Comparison of ENCODE assay signal across 31 cellular contexts in genomic region chr5:168176941-168177340, GRCh38.
"Had no signal": no experiment of that assay in that cellular context is flagged by ENCODE, and none has a peak within 500 bp of the region (broad histone marks: within the 10 kb centered on the region; RNA-seq: fewer than 3 reads in every experiment).

No MANE protein-coding gene starts in this region.

- H3K4me1 Mint-ChIP-seq: activated B cell treated with CpG ODN at 0.5 μM for 24 hours; activated CD8-positive, alpha-beta memory T cell treated with anti-CD3 and anti-CD28 coated beads, Interleukin-2, amount 10 ng/mL, durations not matched to agents 7 days and 5 days; activated naive CD4-positive, alpha-beta T cell treated with anti-CD3 and anti-CD28 coated beads, Interleukin-2, amount 50 U/mL, for 24 hours; activated naive CD8-positive, alpha-beta T cell treated with anti-CD3 and anti-CD28 coated beads for 36 hours; activated naive CD8-positive, alpha-beta T cell treated with anti-CD3 and anti-CD28 coated beads, Interleukin-2, amount 50 U/mL, for 24 hours; central memory CD8-positive, alpha-beta T cell had no signal

- H3K27ac Mint-ChIP-seq: activated B cell treated with CpG ODN at 0.5 μM for 24 hours; activated CD4-positive, alpha-beta memory T cell treated with anti-CD3 and anti-CD28 coated beads for 36 hours; activated CD8-positive, alpha-beta memory T cell treated with anti-CD3 and anti-CD28 coated beads, Interleukin-2, amount 10 ng/mL, durations not matched to agents 7 days and 5 days; activated CD8-positive, alpha-beta T cell treated with anti-CD3 and anti-CD28 coated beads, Interleukin-2, amount 10 ng/mL, durations not matched to agents 7 days and 5 days; activated naive CD4-positive, alpha-beta T cell treated with anti-CD3 and anti-CD28 coated beads for 36 hours; activated naive CD4-positive, alpha-beta T cell treated with anti-CD3 and anti-CD28 coated beads, Interleukin-2, amount 50 U/mL, for 24 hours; activated naive CD8-positive, alpha-beta T cell treated with anti-CD3 and anti-CD28 coated beads for 36 hours; activated naive CD8-positive, alpha-beta T cell treated with anti-CD3 and anti-CD28 coated beads, Interleukin-2, amount 50 U/mL, for 24 hours; activated T-helper 1 cell treated with anti-CD3 and anti-CD28 coated beads, Interleukin-12 subunit alpha, Interleukin-12 subunit beta, Interleukin-2, Interleukin-4 antibody, amounts not matched to agents 30 ng/mL and 10 ng/mL and 1 ng/mL, durations not matched to agents 14 hours and 24 hours and 36 hours; activated T-helper 2 cell treated with anti-CD3 and anti-CD28 coated beads, Interferon-gamma antibody, Interleukin-2, Interleukin-4, amounts not matched to agents 10 μg/mL and 5 μg/mL and 100 μg/mL, durations not matched to agents 14 hours and 24 hours and 36 hours; dendritic cell treated with granulocyte-macrophage colony-stimulating factor and Interleukin-4, amounts not matched to agents 40 ng/mL and 50 ng/mL, for 4 days; endodermal cell had no signal

- H3K36me3 Mint-ChIP-seq: activated CD4-positive, alpha-beta memory T cell treated with anti-CD3 and anti-CD28 coated beads for 36 hours; activated CD8-positive, alpha-beta memory T cell treated with anti-CD3 and anti-CD28 coated beads, Interleukin-2, amount 10 ng/mL, durations not matched to agents 7 days and 5 days; activated naive CD4-positive, alpha-beta T cell treated with anti-CD3 and anti-CD28 coated beads, Interleukin-2, amount 50 U/mL, for 24 hours; activated naive CD8-positive, alpha-beta T cell treated with anti-CD3 and anti-CD28 coated beads for 36 hours; brain had no signal

- H3K4me3 Mint-ChIP-seq: activated B cell treated with CpG ODN at 0.5 μM for 24 hours; activated CD4-positive, alpha-beta memory T cell treated with anti-CD3 and anti-CD28 coated beads for 36 hours; activated CD8-positive, alpha-beta memory T cell treated with anti-CD3 and anti-CD28 coated beads, Interleukin-2, amount 10 ng/mL, durations not matched to agents 7 days and 5 days; activated CD8-positive, alpha-beta T cell treated with anti-CD3 and anti-CD28 coated beads, Interleukin-2, amount 10 ng/mL, durations not matched to agents 7 days and 5 days; activated naive CD4-positive, alpha-beta T cell treated with anti-CD3 and anti-CD28 coated beads for 36 hours; activated naive CD4-positive, alpha-beta T cell treated with anti-CD3 and anti-CD28 coated beads, Interleukin-2, amount 50 U/mL, for 24 hours; activated naive CD8-positive, alpha-beta T cell treated with anti-CD3 and anti-CD28 coated beads for 36 hours; activated naive CD8-positive, alpha-beta T cell treated with anti-CD3 and anti-CD28 coated beads, Interleukin-2, amount 50 U/mL, for 24 hours; activated T-helper 1 cell treated with anti-CD3 and anti-CD28 coated beads, Interleukin-12 subunit alpha, Interleukin-12 subunit beta, Interleukin-2, Interleukin-4 antibody, amounts not matched to agents 30 ng/mL and 10 ng/mL and 1 ng/mL, durations not matched to agents 14 hours and 24 hours and 36 hours; brain; central memory CD8-positive, alpha-beta T cell; dendritic cell treated with granulocyte-macrophage colony-stimulating factor and Interleukin-4, amounts not matched to agents 40 ng/mL and 50 ng/mL, for 4 days; endodermal cell had no signal

- DNase-seq: activated B cell treated with CpG ODN at 0.5 μM for 24 hours; activated CD4-positive, alpha-beta memory T cell treated with anti-CD3 and anti-CD28 coated beads for 36 hours; activated CD4-positive, alpha-beta T cell treated with anti-CD3 and anti-CD28 coated beads for 48 hours; activated CD8-positive, alpha-beta memory T cell treated with anti-CD3 and anti-CD28 coated beads, Interleukin-2, amount 10 ng/mL, durations not matched to agents 7 days and 5 days; activated CD8-positive, alpha-beta memory T cell treated with anti-CD3 and anti-CD28 coated beads, Interleukin-2, amount 50 U/mL, for 4 hours; activated CD8-positive, alpha-beta T cell treated with anti-CD3 and anti-CD28 coated beads, Interleukin-2, amount 10 ng/mL, durations not matched to agents 7 days and 5 days; activated effector memory CD4-positive, alpha-beta T cell treated with anti-CD3 and anti-CD28 coated beads, Interleukin-2, amount 50 U/mL, for 16 hours; activated naive CD4-positive, alpha-beta T cell treated with anti-CD3 and anti-CD28 coated beads for 36 hours; activated naive CD8-positive, alpha-beta T cell treated with anti-CD3 and anti-CD28 coated beads for 36 hours; activated naive CD8-positive, alpha-beta T cell treated with anti-CD3 and anti-CD28 coated beads, Interleukin-2, amount 50 U/mL, for 24 hours; activated T-cell treated with anti-CD3 and anti-CD28 coated beads, Interleukin-2, amount 50 U/mL, for 1 hour; activated T-cell treated with anti-CD3 and anti-CD28 coated beads, Interleukin-2, amount 50 U/mL, for 48 hours; adrenal gland; dorsolateral prefrontal cortex; effector memory CD4-positive, alpha-beta T cell; endodermal cell; foreskin fibroblast; T-helper 9 cell; WERI-Rb-1 had no signal

- H3K27me3 Mint-ChIP-seq: activated B cell treated with CpG ODN at 0.5 μM for 24 hours; activated CD4-positive, alpha-beta memory T cell treated with anti-CD3 and anti-CD28 coated beads for 36 hours; activated CD8-positive, alpha-beta memory T cell treated with anti-CD3 and anti-CD28 coated beads, Interleukin-2, amount 10 ng/mL, durations not matched to agents 7 days and 5 days; activated naive CD4-positive, alpha-beta T cell treated with anti-CD3 and anti-CD28 coated beads, Interleukin-2, amount 50 U/mL, for 24 hours; activated naive CD8-positive, alpha-beta T cell treated with anti-CD3 and anti-CD28 coated beads for 36 hours; activated naive CD8-positive, alpha-beta T cell treated with anti-CD3 and anti-CD28 coated beads, Interleukin-2, amount 50 U/mL, for 24 hours; central memory CD8-positive, alpha-beta T cell; dendritic cell treated with granulocyte-macrophage colony-stimulating factor and Interleukin-4, amounts not matched to agents 40 ng/mL and 50 ng/mL, for 4 days had no signal

- H3K9me3 ChIP-seq: adrenal gland, ascending aorta, breast epithelium had no signal

- H3K4me3 ChIP-seq: adrenal gland, ascending aorta, breast epithelium, cardiac muscle cell, coronary artery, dorsolateral prefrontal cortex had no signal

- ATAC-seq: activated CD4-positive, CD25-positive, alpha-beta regulatory T cell treated with anti-CD3 and anti-CD28 coated beads, Interleukin-2, amount 50 U/mL, for 24 hours; activated CD8-positive, alpha-beta memory T cell treated with anti-CD3 and anti-CD28 coated beads, Interleukin-2, amount 10 ng/mL, durations not matched to agents 7 days and 5 days; activated CD8-positive, alpha-beta T cell treated with anti-CD3 and anti-CD28 coated beads, Interleukin-2, amount 10 ng/mL, durations not matched to agents 7 days and 5 days; activated naive CD8-positive, alpha-beta T cell treated with anti-CD3 and anti-CD28 coated beads, Interleukin-2, amount 50 U/mL, for 24 hours; esophagus mucosa had no signal

- H3K4me1 ChIP-seq: adrenal gland, ascending aorta, breast epithelium had no signal

- H3K27me3 ChIP-seq: adrenal gland, ascending aorta, breast epithelium, cardiac muscle cell, dorsolateral prefrontal cortex had no signal

- H3K36me3 ChIP-seq: adrenal gland, ascending aorta, breast epithelium, cardiac muscle cell, WERI-Rb-1 had no signal

- H3K27ac ChIP-seq: adrenal gland, ascending aorta, breast epithelium, coronary artery, dorsolateral prefrontal cortex, WERI-Rb-1 had no signal
